Comparison of ENCODE assay signal across 9 cellular contexts in the genomic region with DNA sequence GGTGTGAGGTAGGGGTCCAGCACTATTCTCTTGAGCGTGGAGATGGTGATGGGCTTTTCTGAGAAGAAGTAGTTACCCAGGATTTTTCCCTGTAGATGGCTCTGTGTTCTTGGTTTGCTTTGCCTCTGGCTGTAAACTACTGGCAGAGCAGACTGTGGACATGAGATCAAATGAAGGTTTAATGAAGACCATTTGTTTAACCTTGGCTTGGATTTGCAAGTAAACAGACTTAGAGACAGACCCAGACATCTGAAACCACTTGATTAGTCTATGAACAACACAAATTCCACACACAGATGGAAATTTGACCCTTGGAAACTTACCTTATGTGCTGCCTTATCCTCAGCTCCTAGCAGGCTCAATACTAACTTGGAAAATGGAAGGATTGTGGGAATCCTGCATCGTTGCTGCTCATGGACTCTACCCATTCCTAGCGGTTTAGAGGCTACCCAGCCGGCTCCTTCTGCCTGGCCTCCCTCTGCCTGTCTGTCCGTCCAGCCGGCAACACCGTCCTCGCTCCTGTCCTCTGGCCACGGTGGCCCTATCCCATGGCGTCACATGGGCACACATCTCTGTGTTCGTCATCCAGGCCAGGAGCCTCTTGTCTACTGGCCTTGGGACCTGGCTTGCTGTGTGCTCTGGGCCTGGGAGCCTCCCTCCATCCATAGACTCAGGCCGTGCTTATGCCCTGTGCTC. TPM values are rescaled to one million over a fixed set of nuclear protein-coding genes. Genes with fewer than 3 reads are reported as not detected.
DNase-seq lines count a peak whose midpoint lies in the region; ATAC-seq, FAIRE-seq and TF ChIP-seq lines count a peak whose summit lies in the region.
"Not testable (repeated sequence)": the region's sequence is repeated elsewhere in the genome, so short reads cannot be mapped to it uniquely, and the experiment has no call there.
"Had no signal": no experiment of that assay in that cellular context is flagged by ENCODE, and none has a peak within 500 bp of the region (broad histone marks: within the 10 kb centered on the region; RNA-seq: fewer than 3 reads in every experiment).

No MANE protein-coding gene starts in this region.

- not testable (repeated sequence) for H2AFZ ChIP-seq in HepG2 (ENCODE audit: low read length)

- not testable (repeated sequence) for H3K4me1 ChIP-seq in adipocyte (ENCODE audit: control insufficient read depth, insufficient read depth, low read length); gastroesophageal sphincter; left ventricle myocardium inferior; HepG2 (ENCODE audit: insufficient read depth, low read length); upper lobe of left lung

- H3K4me2 ChIP-seq in HepG2 (ENCODE audit: low read depth, low read length), result not testable (repeated sequence)

- not testable (repeated sequence) for H3K4me3 ChIP-seq in adipocyte (ENCODE audit: low read length); gastroesophageal sphincter; left ventricle myocardium inferior; HepG2 (replicated peaks in 1 of 3; ENCODE audit: insufficient read depth in 1 of 3, low read depth in 2 of 3, low read length in 3 of 3); upper lobe of left lung

- TF ChIP-seq CTCF in gastroesophageal sphincter (IDR thresholded peaks at IDR 0.05); left ventricle myocardium inferior (IDR thresholded peaks at IDR 0.05; ENCODE audit: borderline replicate concordance); HepG2 (CRISPR knock-in tag; IDR thresholded peaks at IDR 0.05); upper lobe of left lung (IDR thresholded peaks at IDR 0.05): not testable (repeated sequence)

- in situ Hi-C loops in HepG2 (cut with HindIII; ENCODE audit: extremely low pct_ligation_motif_present, low pct_unique_long_range_greater_than_20kb), result not testable (repeated sequence)

- peak; percentile 39 for ATAC-seq in gastroesophageal sphincter
- peak; percentile 27; the same call in 1 of the 3 replicates for ATAC-seq in HepG2
- ATAC-seq in sciatic nerve, result peak; percentile 39
- peak; percentile 26 to 76 for ATAC-seq in upper lobe of left lung (ENCODE audit: low FRiP score in 2 of 2)

- TF ChIP-seq EP300 in gastroesophageal sphincter (IDR thresholded peaks at IDR 0.05); HepG2 (IDR thresholded peaks at IDR 0.05; ENCODE audit: low read depth in 2 of 2, low read length in 2 of 2); HepG2 (CRISPR knock-in tag; IDR thresholded peaks at IDR 0.05; ENCODE audit: borderline replicate concordance); upper lobe of left lung (IDR thresholded peaks at IDR 0.05): not testable (repeated sequence)

- not testable (repeated sequence) for H4K20me1 ChIP-seq in HepG2 (ENCODE audit: insufficient read depth, low read length)

- CTCF ChIA-PET in HepG2 (lab: Yijun Ruan, JAX; ENCODE audit: low intra/inter-chr PET ratio, low total read pairs), result not testable (repeated sequence)

- not testable (repeated sequence) for TF ChIP-seq POLR2A in gastroesophageal sphincter (IDR thresholded peaks at IDR 0.05); HepG2 (IDR thresholded peaks at IDR 0.05; ENCODE audit: insufficient read depth in 1 of 2, low read depth in 2 of 2, low read length in 2 of 2); upper lobe of left lung (IDR thresholded peaks at IDR 0.05)

- intact Hi-C loops in left ventricle myocardium inferior (cut with micrococcal nuclease); HepG2 (cut with micrococcal nuclease; ENCODE audit: unreplicated experiment); sciatic nerve (cut with DNase I): not testable (repeated sequence)

- DNase-seq in H4 (ENCODE audit: low spot score) (peak; percentile 8), adipocyte (ENCODE audit: low read depth) (peak; percentile 22), sciatic nerve (ENCODE audit: low spot score) (peak; percentile 53)
- DNase-seq in left ventricle myocardium inferior; HepG2 (ENCODE audit: low spot score); upper lobe of left lung: not testable (repeated sequence)

- H3K9ac ChIP-seq in adipocyte (ENCODE audit: low read length); HepG2 (ENCODE audit: insufficient read depth, low read depth, low read length): not testable (repeated sequence)

- POLR2A ChIA-PET in HepG2 (lab: Yijun Ruan, JAX), result not testable (repeated sequence)

- H3K27me3 ChIP-seq in adipocyte (replicated peaks; ENCODE audit: control insufficient read depth, insufficient read depth, low read length); gastroesophageal sphincter; left ventricle myocardium inferior (ENCODE audit: low read depth); HepG2 (ENCODE audit: control insufficient read depth in 1 of 2, insufficient read depth in 2 of 2, low read length in 2 of 2); upper lobe of left lung: not testable (repeated sequence)

- H3K27ac ChIP-seq in gastroesophageal sphincter (peak overlapping the region in 2 of 4 donors; percentile 54 to 55), left ventricle myocardium inferior (replicated peaks) (peak overlapping the region; percentile 59)
- H3K27ac ChIP-seq in HepG2 (ENCODE audit: extremely low read length, insufficient read depth, low read length); upper lobe of left lung: not testable (repeated sequence)

- not testable (repeated sequence) for H3K36me3 ChIP-seq in adipocyte (ENCODE audit: control insufficient read depth, insufficient read depth, low read length, severe bottlenecking); gastroesophageal sphincter; left ventricle myocardium inferior; HepG2 (replicated peaks in 1 of 2; ENCODE audit: control insufficient read depth in 1 of 2, insufficient read depth in 2 of 2, low read length in 2 of 2); upper lobe of left lung

- not testable (repeated sequence) for H3K79me2 ChIP-seq in HepG2 (ENCODE audit: insufficient read depth, low read length)

- not testable (repeated sequence) for H3K9me3 ChIP-seq in adipocyte (ENCODE audit: control insufficient read depth, low read length); gastroesophageal sphincter; left ventricle myocardium inferior (replicated peaks); HepG2 (ENCODE audit: low read length); upper lobe of left lung

- FAIRE-seq in HepG2 (lab: Jason Lieb, UNC), result not testable (repeated sequence)

- TF ChIP-seq RAD21 in HepG2 (CRISPR knock-in tag; IDR thresholded peaks at IDR 0.05), result not testable (repeated sequence)

- WGBS in gastroesophageal sphincter (ENCODE audit: low coverage in 1 of 2), 2 donors, result no CpG with 5 or more reads among the region's 12 CpGs
- 62% methylated on average over 7 of the region's 12 CpGs for WGBS in HepG2 (ENCODE audit: low lambda C conversion rate)
- 100% methylated on average over 2 of the region's 12 CpGs; no CpG with 5 or more reads in 1 of the 2 donors for WGBS in upper lobe of left lung, 2 donors

- not testable (repeated sequence) for BruUV-seq in HepG2 (replicated peaks; lab: Mats Ljungman, UMichigan)

RNA-seq across cellular contexts. Expression of a gene that starts 50.0 kb away (rescaled TPM):
- 0.33 and 0.80 TPM in 2 replicates for total RNA-seq in H4 (2014; rRNA removed; shearing (Covaris generic))
- 1 to 10 TPM in 2 of 4 donors, under 1 TPM in 2; 0.40 to 1.9 (median 0.80) TPM for total RNA-seq in gastroesophageal sphincter
- 4.7 TPM for total RNA-seq in left ventricle myocardium inferior
- 0.45 and 0.51 TPM in 2 replicates for total RNA-seq in HepG2 (2016; rRNA removed; fragmentation: Illumina TruSeq; extraction: Trizol)
- total RNA-seq in HepG2 (2016; cell fraction: cytosol; rRNA removed; fragmentation: Illumina TruSeq; extraction: Trizol; ENCODE audit: low read depth), result 0.35 and 0.40 TPM in 2 replicates
- 0.56 and 0.64 TPM in 2 replicates for total RNA-seq in HepG2 (2016; cell fraction: insoluble cytoplasmic fraction; rRNA removed; fragmentation: Illumina TruSeq; extraction: Trizol)
- 0.68 and 0.72 TPM in 2 replicates for total RNA-seq in HepG2 (2016; cell fraction: membrane; rRNA removed; fragmentation: Illumina TruSeq; extraction: Trizol)
- total RNA-seq in HepG2 (2016; cell fraction: nucleus; rRNA removed; fragmentation: Illumina TruSeq; extraction: Trizol), result 1.1 and 1.4 TPM in 2 replicates
- polyA plus RNA-seq in HepG2 (2011; rRNA removed), result 1.3 and 2.9 TPM in 2 replicates
- 0.89 and 1.0 TPM in 2 replicates for polyA plus RNA-seq in HepG2 (2011; cell fraction: cytosol; rRNA removed)
- 3.2 and 5.2 TPM in 2 replicates for polyA plus RNA-seq in HepG2 (2011; cell fraction: nucleus; rRNA removed)
- 1.7 and 3.3 TPM in 2 replicates for polyA plus RNA-seq in HepG2 (2012)
- 0.43 and 0.44 TPM in 2 replicates for polyA plus RNA-seq in HepG2 (2016; cell fraction: cytosol; fragmentation: Illumina TruSeq; extraction: Trizol; ENCODE audit: low read depth)
- 0.75 and 1.0 TPM in 2 replicates for polyA plus RNA-seq in HepG2 (2016; cell fraction: insoluble cytoplasmic fraction; fragmentation: Illumina TruSeq; extraction: Trizol; ENCODE audit: low read depth)
- polyA plus RNA-seq in HepG2 (2016; cell fraction: membrane; fragmentation: Illumina TruSeq; extraction: Trizol; ENCODE audit: low read depth), result 0.55 and 0.57 TPM in 2 replicates
- 2.5 and 3.0 TPM in 2 replicates for polyA plus RNA-seq in HepG2 (2016; cell fraction: nucleus; fragmentation: Illumina TruSeq; extraction: Trizol; ENCODE audit: insufficient read depth, low read depth)
- polyA minus RNA-seq in HepG2 (2011; rRNA and poly(A)+ RNA removed; ENCODE audit: low replicate concordance), result 3.6 and 4.8 TPM in 2 replicates
- 0.79 and 2.8 TPM in 2 replicates for polyA minus RNA-seq in HepG2 (2011; cell fraction: cytosol; rRNA and poly(A)+ RNA removed)
- polyA minus RNA-seq in HepG2 (2011; cell fraction: nucleus; rRNA and poly(A)+ RNA removed), result 1.4 and 2.4 TPM in 2 replicates
- 5.3 TPM for total RNA-seq in sciatic nerve
- 10 to 100 TPM in 2 of 6 donors, 1 to 10 TPM in 4; 1.8 to 16.4 (median 9.0) TPM for total RNA-seq in upper lobe of left lung
- total RNA-seq: G401 had no signal
- polyA plus RNA-seq: AG04450 had no signal

RNA-seq across cellular contexts. Expression of a gene that starts 57.2 kb away (rescaled TPM):
- 8.4 and 11.1 TPM in 2 replicates for total RNA-seq in H4 (2014; rRNA removed; shearing (Covaris generic))
- total RNA-seq in gastroesophageal sphincter (10 to 100 TPM in 2 of 4 donors, 1 to 10 TPM in 2; 6.1 to 35.6 (median 9.5) TPM), left ventricle myocardium inferior (143 TPM), HepG2 (2016; rRNA removed; fragmentation: Illumina TruSeq; extraction: Trizol) (25.7 and 38.9 TPM in 2 replicates), sciatic nerve (14.5 TPM), upper lobe of left lung (10 to 100 TPM in 3 of 6 donors, 1 to 10 TPM in 3; 4.9 to 51.7 (median 10.2) TPM)
- 7.6 and 8.8 TPM in 2 replicates for total RNA-seq in HepG2 (2016; cell fraction: cytosol; rRNA removed; fragmentation: Illumina TruSeq; extraction: Trizol; ENCODE audit: low read depth)
- 30.3 and 32.1 TPM in 2 replicates for total RNA-seq in HepG2 (2016; cell fraction: insoluble cytoplasmic fraction; rRNA removed; fragmentation: Illumina TruSeq; extraction: Trizol)
- total RNA-seq in HepG2 (2016; cell fraction: membrane; rRNA removed; fragmentation: Illumina TruSeq; extraction: Trizol), result 11.3 and 13.7 TPM in 2 replicates
- total RNA-seq in HepG2 (2016; cell fraction: nucleus; rRNA removed; fragmentation: Illumina TruSeq; extraction: Trizol), result 17.4 and 20.1 TPM in 2 replicates
- 24.2 and 31.8 TPM in 2 replicates for polyA plus RNA-seq in HepG2 (2011; rRNA removed)
- polyA plus RNA-seq in HepG2 (2011; cell fraction: cytosol; rRNA removed), result 28.0 and 35.4 TPM in 2 replicates
- polyA plus RNA-seq in HepG2 (2011; cell fraction: nucleus; rRNA removed), result 115 and 120 TPM in 2 replicates
- 19.3 and 24.3 TPM in 2 replicates for polyA plus RNA-seq in HepG2 (2012)
- polyA plus RNA-seq in HepG2 (2016; cell fraction: cytosol; fragmentation: Illumina TruSeq; extraction: Trizol; ENCODE audit: low read depth), result 8.7 TPM in 2 replicates
- polyA plus RNA-seq in HepG2 (2016; cell fraction: insoluble cytoplasmic fraction; fragmentation: Illumina TruSeq; extraction: Trizol; ENCODE audit: low read depth), result 41.9 and 46.2 TPM in 2 replicates
- polyA plus RNA-seq in HepG2 (2016; cell fraction: membrane; fragmentation: Illumina TruSeq; extraction: Trizol; ENCODE audit: low read depth), result 12.9 and 13.2 TPM in 2 replicates
- polyA plus RNA-seq in HepG2 (2016; cell fraction: nucleus; fragmentation: Illumina TruSeq; extraction: Trizol; ENCODE audit: insufficient read depth, low read depth), result 48.1 and 49.2 TPM in 2 replicates
- 19.6 and 28.8 TPM in 2 replicates for polyA minus RNA-seq in HepG2 (2011; rRNA and poly(A)+ RNA removed; ENCODE audit: low replicate concordance)
- 11.9 and 18.7 TPM in 2 replicates for polyA minus RNA-seq in HepG2 (2011; cell fraction: cytosol; rRNA and poly(A)+ RNA removed)
- polyA minus RNA-seq in HepG2 (2011; cell fraction: nucleus; rRNA and poly(A)+ RNA removed), result 29.5 and 31.3 TPM in 2 replicates
